9 cellular contexts compared by ENCODE assay signal in the genomic region with DNA sequence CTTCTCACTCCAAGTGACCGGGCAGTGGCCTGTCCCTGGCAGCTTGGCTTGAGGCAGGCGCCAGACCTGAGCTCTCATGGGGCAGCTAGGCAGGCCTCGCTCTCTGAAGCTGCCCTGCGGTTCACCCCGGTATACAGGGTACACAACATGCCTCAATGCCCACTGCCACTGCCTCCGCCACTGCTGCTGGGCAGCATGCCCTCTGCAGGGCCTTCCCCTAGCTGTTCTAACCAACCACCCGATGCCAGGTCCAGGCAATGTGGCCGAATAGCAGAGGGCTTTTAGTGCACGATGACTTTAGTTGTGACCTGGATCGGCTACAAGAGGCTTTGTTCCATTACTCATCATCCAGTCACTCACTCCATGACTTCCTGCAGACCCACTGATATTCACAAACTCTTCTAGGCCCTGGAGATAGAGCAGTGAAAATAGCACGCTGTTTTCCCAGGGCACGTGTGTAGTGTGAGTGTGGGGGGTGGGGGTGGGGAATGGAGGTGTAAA. TPM values are rescaled to one million over a fixed set of nuclear protein-coding genes. Genes with fewer than 3 reads are reported as not detected.
DNase-seq lines count a peak whose midpoint lies in the region; ATAC-seq, FAIRE-seq and TF ChIP-seq lines count a peak whose summit lies in the region.
"Had no signal": no experiment of that assay in that cellular context is flagged by ENCODE, and none has a peak within 500 bp of the region (broad histone marks: within the 10 kb centered on the region; RNA-seq: fewer than 3 reads in every experiment).

No MANE protein-coding gene starts in this region.

- no peaks in the 10 kb centered on the region for H3K9me2 ChIP-seq in hepatocyte (replicated peaks; ENCODE audit: insufficient read depth)

- SMC1A ChIA-PET in GM12878 (lab: Charles Lee; ENCODE audit: uncharacterized antibody, unreplicated experiment), result interaction anchor here (0.6 to 2.9 kb wide), 9 partner anchors 10 to 101 kb away, joined by 3 to 21 read pairs (median 6); no protein-coding TSS in a partner anchor

- TF ChIP-seq CTCF in GM12878 (IDR thresholded peaks at IDR 0.05 in 2 of 3, conservative IDR thresholded peaks at IDR 0.05 in 1 of 3; ENCODE audit: control insufficient read depth in 2 of 3, extremely low read depth in 1 of 3, insufficient read depth in 1 of 3, low read depth in 3 of 3, low read length in 3 of 3) (no peak), hepatocyte (IDR thresholded peaks at IDR 0.05; ENCODE audit: poor library complexity) (no peak)

- BruUV-seq in GM12878 (replicated peaks; lab: Mats Ljungman, UMichigan), result no TSS peak

- RAD21 ChIA-PET in GM12878 (lab: Charles Lee; ENCODE audit: unreplicated experiment), result interaction anchor here (0.8 to 1.9 kb wide), 11 partner anchors 8 to 55 kb away, joined by 3 to 16 read pairs (median 5); a partner anchor contains a TSS

- H3K4me3 ChIP-seq in GM12878 (no peak overlapping the region), hepatocyte (no peak overlapping the region), stomach smooth muscle (ENCODE audit: low read length in 2 of 2) (peak overlapping the region; percentile 2 to 52)

- intact Hi-C loops in GM12878 (cut with micrococcal nuclease; ENCODE audit: unreplicated experiment), result no loop called here

- H3K79me2 ChIP-seq in GM12878 (ENCODE audit: control insufficient read depth, insufficient read depth, low read length), result peaks cover 10% of the 10 kb centered on the region
- peaks cover 99% of the 10 kb centered on the region for H3K79me2 ChIP-seq in hepatocyte

- peak overlapping the region; percentile 87 for H3K27ac ChIP-seq in GM12878 (ENCODE audit: control insufficient read depth, insufficient read depth)
- peak overlapping the region; percentile 74 for H3K27ac ChIP-seq in hepatocyte
- H3K27ac ChIP-seq in stomach smooth muscle (ENCODE audit: low read length), result peak overlapping the region; percentile 89

- DNase-seq in HK-2 (ENCODE audit: unreplicated experiment) (peak; percentile 79), GM12878 (ENCODE audit: low read depth, low spot score) (no peak), hepatocyte (ENCODE audit: low spot score) (no peak), superior temporal gyrus (ENCODE audit: extremely low spot score) (no peak)
- DNase-seq in central memory CD4-positive, alpha-beta T cell, result no peak
- DNase-seq: NCI-H748 treated with DMSO at 0.1 percent for 48 hours had no signal

- WGBS in GM12878 (ENCODE audit: insufficient coverage, insufficient replicate concordance, low lambda C conversion rate, missing lambda C conversion rate), result 69% methylated on average over 12 of the region's 12 CpGs
- 87% methylated on average over 12 of the region's 12 CpGs for WGBS in hepatocyte (ENCODE audit: low lambda C conversion rate, missing lambda C conversion rate)

- TF ChIP-seq RAD21 in GM12878 (IDR thresholded peaks at IDR 0.05; ENCODE audit: insufficient read depth, low read depth, low read length), result no peak

- no peak overlapping the region for H2AFZ ChIP-seq in GM12878 (ENCODE audit: control insufficient read depth, low read depth, low read length)
- no peak overlapping the region for H2AFZ ChIP-seq in hepatocyte

- H3K9me3 ChIP-seq in GM12878 (replicated peaks; ENCODE audit: control insufficient read depth, insufficient read depth, low read length) (no peaks in the 10 kb centered on the region), hepatocyte (ENCODE audit: low read depth) (no peaks in the 10 kb centered on the region), stomach smooth muscle (ENCODE audit: control insufficient read depth in 2 of 2, low read length in 2 of 2) (no peaks in the 10 kb centered on the region)

- H4K20me1 ChIP-seq in GM12878 (ENCODE audit: control insufficient read depth, insufficient read depth), result no peaks in the 10 kb centered on the region
- H4K20me1 ChIP-seq in hepatocyte (ENCODE audit: insufficient read depth, poor library complexity, severe bottlenecking), result peaks cover 97% of the 10 kb centered on the region

- in situ Hi-C loops in GM12878 (cut with MboI), result no loop called here

- TF ChIP-seq POLR2A in GM12878 (IDR thresholded peaks at IDR 0.05; ENCODE audit: low read depth, low read length), result no peak

- H3K9ac ChIP-seq in GM12878 (ENCODE audit: control insufficient read depth, insufficient read depth, low read length) (peak overlapping the region; percentile 73; the same call in 1 of the 2 replicates), stomach smooth muscle (ENCODE audit: low read length in 2 of 2) (peak overlapping the region; percentile 47 to 53)

- H3K36me3 ChIP-seq in GM12878 (ENCODE audit: control insufficient read depth in 2 of 2, insufficient read depth in 2 of 2, low read length in 1 of 2) (no peaks in the 10 kb centered on the region; a peak in 1 of 4 replicates), hepatocyte (replicated peaks; ENCODE audit: insufficient read depth, low read depth) (no peaks in the 10 kb centered on the region), stomach smooth muscle (ENCODE audit: control insufficient read depth in 2 of 2, insufficient read depth in 2 of 2, low read length in 2 of 2) (no peaks in the 10 kb centered on the region)

- ATAC-seq in GM12878 (peak; percentile 6), HG02571 (IDR thresholded peaks at IDR 0.05; ENCODE audit: unreplicated experiment) (no peak), HG03280 (IDR thresholded peaks at IDR 0.05; ENCODE audit: unreplicated experiment) (no peak)

- no peak for TF ChIP-seq EP300 in GM12878 (IDR thresholded peaks at IDR 0.05; ENCODE audit: borderline replicate concordance in 1 of 2, control insufficient read depth in 1 of 2, low read depth in 2 of 2, low read length in 2 of 2)

- CTCF ChIA-PET in GM12878 (lab: Yijun Ruan, JAX), result interaction anchor here (1.1 to 3.8 kb wide), 6 partner anchors 10 to 88 kb away, joined by 3 to 28 read pairs (median 6); a partner anchor contains a TSS

- H3K27me3 ChIP-seq in GM12878 (replicated peaks in 1 of 2; ENCODE audit: control insufficient read depth in 2 of 2, insufficient read depth in 2 of 2, low read length in 1 of 2) (no peaks in the 10 kb centered on the region), hepatocyte (no peaks in the 10 kb centered on the region), stomach smooth muscle (ENCODE audit: control insufficient read depth in 1 of 2, insufficient read depth in 2 of 2, low read length in 2 of 2) (no peaks in the 10 kb centered on the region)

- FAIRE-seq in GM12878 (lab: Jason Lieb, UNC), result no peak

- H3K4me2 ChIP-seq in GM12878 (ENCODE audit: control insufficient read depth, insufficient read depth) (peak overlapping the region; percentile 88; the same call in 1 of the 2 replicates), hepatocyte (peak overlapping the region; percentile 56)

- POLR2A ChIA-PET in GM12878 (lab: Charles Lee), result interaction anchor here (1.0 to 3.9 kb wide), 7 partner anchors 8 to 71 kb away, joined by 3 to 28 read pairs (median 7); no protein-coding TSS in a partner anchor

- H3K4me1 ChIP-seq in GM12878 (ENCODE audit: control insufficient read depth, insufficient read depth, low read length) (peaks cover 27% of the 10 kb centered on the region), hepatocyte (ENCODE audit: insufficient read depth) (peaks cover 54% of the 10 kb centered on the region), stomach smooth muscle (ENCODE audit: control insufficient read depth, insufficient read depth, low read length) (peaks cover 71% of the 10 kb centered on the region)

TF ChIP-seq in GM12878, 131 proteins besides CTCF, POLR2A, EP300 and RAD21 (continues in another document):
- no peak for TF ChIP-seq SP1 (IDR thresholded peaks at IDR 0.05; ENCODE audit: low read depth, low read length)
- TF ChIP-seq NR2F1 (conservative IDR thresholded peaks at IDR 0.05), result no peak
- no peak for TF ChIP-seq ATF7 (IDR thresholded peaks at IDR 0.05; ENCODE audit: low read depth)
- no peak for TF ChIP-seq HDAC6 (IDR thresholded peaks at IDR 0.05; ENCODE audit: unreplicated experiment)

RNA-seq across cellular contexts. Expression of a gene that starts 19.7 kb away (rescaled TPM):
- total RNA-seq in GM12878 (2013; cell fraction: nucleolus; rRNA removed), result 31.6 and 35.8 TPM in 2 replicates
- total RNA-seq in GM12878 (2014; rRNA removed) (2.7 and 3.1 TPM in 2 replicates), GM12878 (2014; rRNA removed; fragmentation: Illumina TruSeq; extraction: Trizol) (0.97 and 1.3 TPM in 2 replicates), GM12878 (2021) (3.0 and 3.5 TPM in 2 replicates), hepatocyte (61.2 and 62.4 TPM in 2 replicates)
- 0.71 TPM for polyA plus RNA-seq in GM12878 (2011; ENCODE audit: low read depth)
- polyA plus RNA-seq in GM12878 (2011; rRNA removed) (5.9 and 7.1 TPM in 2 replicates), GM12878 (2014; fragmentation: Illumina TruSeq; extraction: Trizol) (1.4 TPM in 2 replicates), GM12878 (2014; fragmentation: Nextera tagmentation; extraction: Ambion mirVana) (under 1 TPM; 0.05 to 0.20 TPM), GM12878 (2014; rRNA removed) (2.5 and 2.8 TPM in 2 replicates), GM12878 (2016; fragmentation: Nextera tagmentation; extraction: Ambion mirVana) (1 to 10 TPM; 3.7 to 3.8 TPM), hepatocyte (74.5 and 82.7 TPM in 2 replicates)
- polyA plus RNA-seq in GM12878 (2011; cell fraction: cytosol; rRNA removed), result 8.1 and 10.0 TPM in 2 replicates
- polyA plus RNA-seq in GM12878 (2011; cell fraction: nucleus; rRNA removed), result 11.7 and 13.6 TPM in 2 replicates
- polyA plus RNA-seq in GM12878 (2012), result 1.1 and 2.5 TPM in 2 replicates
- polyA minus RNA-seq in GM12878 (2011; rRNA and poly(A)+ RNA removed), result 9.4 and 26.8 TPM in 2 replicates
- 6.2 and 7.5 TPM in 2 replicates for polyA minus RNA-seq in GM12878 (2011; cell fraction: cytosol; rRNA and poly(A)+ RNA removed)
- 13.8 and 28.0 TPM in 2 replicates for polyA minus RNA-seq in GM12878 (2011; cell fraction: nucleus; rRNA and poly(A)+ RNA removed)

RNA-seq across cellular contexts. Expression of a gene that starts 30.4 kb away (rescaled TPM):
- total RNA-seq in GM12878 (2013; cell fraction: nucleolus; rRNA removed), result not detected in 2 replicates
- total RNA-seq in GM12878 (2014; rRNA removed) (not detected in 2 replicates), GM12878 (2014; rRNA removed; fragmentation: Illumina TruSeq; extraction: Trizol) (not detected in 2 replicates), GM12878 (2021) (not detected in 2 replicates), hepatocyte (not detected in 2 replicates)
- not detected for polyA plus RNA-seq in GM12878 (2011; ENCODE audit: low read depth)
- polyA plus RNA-seq in GM12878 (2011; rRNA removed) (not detected in 2 replicates), GM12878 (2014; fragmentation: Illumina TruSeq; extraction: Trizol) (not detected in 2 replicates), GM12878 (2014; fragmentation: Nextera tagmentation; extraction: Ambion mirVana) (not detected), GM12878 (2014; rRNA removed) (not detected in 2 replicates), GM12878 (2016; fragmentation: Nextera tagmentation; extraction: Ambion mirVana) (not detected), hepatocyte (0.34 TPM in 1 of 2 replicates, not detected in the other)
- 0.15 TPM in 1 of 2 replicates, not detected in the other for polyA plus RNA-seq in GM12878 (2011; cell fraction: cytosol; rRNA removed)
- not detected in 2 replicates for polyA plus RNA-seq in GM12878 (2011; cell fraction: nucleus; rRNA removed)
- not detected in 2 replicates for polyA plus RNA-seq in GM12878 (2012)
- not detected in 2 replicates for polyA minus RNA-seq in GM12878 (2011; rRNA and poly(A)+ RNA removed)
- not detected in 2 replicates for polyA minus RNA-seq in GM12878 (2011; cell fraction: cytosol; rRNA and poly(A)+ RNA removed)
- polyA minus RNA-seq in GM12878 (2011; cell fraction: nucleus; rRNA and poly(A)+ RNA removed), result not detected in 2 replicates

Comparison
In these comparisons a context has a peak if more than half of its experiments do, and no peak if none do; other contexts are left out.
1. H3K4me3 ChIP-seq: peak in stomach smooth muscle (2 of 2); none in GM12878 (single experiment) and hepatocyte (single experiment).
2. Peak in every context shown above with its lines, with median percentiles within 50 percentile points of each other: H3K27ac ChIP-seq.